Comparison of ENCODE assay signal across 22 cellular contexts in the genomic region with DNA sequence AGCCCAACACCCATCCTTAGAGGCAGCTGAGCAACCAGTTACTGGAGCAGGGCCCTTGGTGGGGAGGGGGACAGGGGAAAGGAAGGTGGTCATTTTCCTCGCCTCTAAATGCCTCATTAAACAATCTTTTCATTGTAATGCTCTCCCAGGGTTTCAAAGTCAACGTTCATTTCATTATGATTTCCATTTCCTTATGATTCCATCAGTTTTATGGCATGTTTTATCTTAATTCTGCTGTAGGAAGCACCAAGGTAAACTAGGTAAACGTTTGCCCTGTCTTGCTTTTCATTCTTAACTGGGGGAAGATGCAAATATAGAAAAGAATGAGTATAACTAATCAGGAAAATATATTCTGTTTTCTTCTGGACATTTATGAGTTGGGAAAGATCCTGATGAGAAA. TPM values are rescaled to one million over a fixed set of nuclear protein-coding genes. Genes with fewer than 3 reads are reported as not detected.
"Had no signal": no experiment of that assay in that cellular context is flagged by ENCODE, and none has a peak within 500 bp of the region (broad histone marks: within the 10 kb centered on the region; RNA-seq: fewer than 3 reads in every experiment).

No MANE protein-coding gene starts in this region.

- H3K9me3 ChIP-seq: MG63, SJSA1 had no signal

- H3K27ac ChIP-seq: SJSA1, SK-N-MC had no signal

- H3K36me3 ChIP-seq: SJSA1 had no signal

- DNase-seq: IMR-90, Karpas-422, KG1, NCI-H1092, NCI-H1105 treated with DMSO at 0.1 percent for 48 hours, NCI-H1417 treated with DMSO at 0.1 percent for 48 hours, NCI-H146, NCI-H1694 treated with DMSO at 0.1 percent for 48 hours, NCI-H1930, NCI-H2081, NCI-H2107, NCI-H2227 treated with DMSO at 0.1 percent for 48 hours, NCI-H524, NCI-H526 treated with DMSO at 0.1 percent for 48 hours, NCI-H774, Right ventricle myocardium superior, RPMI8226, SIG-M5 had no signal

- ATAC-seq: HepG2 had no signal

- H3K4me1 ChIP-seq: SJSA1 had no signal

- H3K27me3 ChIP-seq: MG63, SJSA1 had no signal

- H3K4me3 ChIP-seq: MG63, SJSA1, SK-N-MC had no signal

RNA-seq across cellular contexts. Expression of gene TMEM236, which starts 20.7 kb away (rescaled TPM):
- total RNA-seq: IMR-90 had no signal
- polyA plus RNA-seq: IMR-90 had no signal
